21 cellular contexts compared by ENCODE assay signal in genomic region chr1:100611086-100611485, GRCh38.
"Had no signal": no experiment of that assay in that cellular context is flagged by ENCODE, and none has a peak within 500 bp of the region (broad histone marks: within the 10 kb centered on the region; RNA-seq: fewer than 3 reads in every experiment).

No MANE protein-coding gene starts in this region.

- H3K79me2 ChIP-seq: parathyroid adenoma had no signal

- H3K4me3 ChIP-seq: colonic mucosa, gastrocnemius medialis, lower lobe of right lung, neural progenitor cell, right lobe of liver, thoracic aorta, tibial nerve, upper lobe of right lung, uterus had no signal

- DNase-seq: colonic mucosa; effector CD8-positive, alpha-beta T cell; endodermal cell; erythroblast; gastrocnemius medialis; head of caudate nucleus; left ventricle myocardium superior; lower lobe of right lung; natural killer cell; right lobe of liver; small intestine; stimulated activated CD4-positive, alpha-beta T cell treated with anti-CD3 and anti-CD28 coated beads, Interleukin-15, amount 100 ng/mL, for 24 hours; stimulated activated CD4-positive, alpha-beta T cell treated with anti-CD3 and anti-CD28 coated beads, Interleukin-2, amount 100 ng/mL, for 48 hours; stimulated activated naive B cell treated with anti-CD40 and anti-IgM and Interleukin-4, amounts not matched to agents 10 μg/mL and 1 μg/mL and 100 μg/mL, for 72 hours; upper lobe of right lung; uterus had no signal

- H3K9me3 ChIP-seq: colonic mucosa, gastrocnemius medialis, lower lobe of right lung, right lobe of liver, thoracic aorta, tibial nerve, upper lobe of right lung, uterus had no signal

- H3K4me1 ChIP-seq: colonic mucosa, gastrocnemius medialis, lower lobe of right lung, neural progenitor cell, parathyroid adenoma, upper lobe of right lung, uterus had no signal

- H2AFZ ChIP-seq: parathyroid adenoma had no signal

- H3K27ac ChIP-seq: colonic mucosa, gastrocnemius medialis, lower lobe of right lung, neural progenitor cell, parathyroid adenoma, right lobe of liver, thoracic aorta, tibial nerve, upper lobe of right lung, uterus had no signal

- H3K27me3 ChIP-seq: colonic mucosa, gastrocnemius medialis, neural progenitor cell, right lobe of liver, tibial nerve, upper lobe of right lung, uterus had no signal

- ATAC-seq: gastrocnemius medialis; left ventricle myocardium superior; lower lobe of right lung; natural killer cell; right lobe of liver; stimulated activated naive B cell treated with anti-CD40 and anti-IgM and Interleukin-4, amounts not matched to agents 10 μg/mL and 1 μg/mL and 100 μg/mL, for 72 hours; upper lobe of right lung had no signal

- FAIRE-seq: keratinocyte had no signal

- H3K4me2 ChIP-seq: neural progenitor cell had no signal

- H3K36me3 ChIP-seq: colonic mucosa, gastrocnemius medialis, lower lobe of right lung, neural progenitor cell, right lobe of liver, thoracic aorta, tibial nerve, upper lobe of right lung, uterus had no signal

- H3K9ac ChIP-seq: neural progenitor cell, parathyroid adenoma had no signal
